In the genomic region with DNA sequence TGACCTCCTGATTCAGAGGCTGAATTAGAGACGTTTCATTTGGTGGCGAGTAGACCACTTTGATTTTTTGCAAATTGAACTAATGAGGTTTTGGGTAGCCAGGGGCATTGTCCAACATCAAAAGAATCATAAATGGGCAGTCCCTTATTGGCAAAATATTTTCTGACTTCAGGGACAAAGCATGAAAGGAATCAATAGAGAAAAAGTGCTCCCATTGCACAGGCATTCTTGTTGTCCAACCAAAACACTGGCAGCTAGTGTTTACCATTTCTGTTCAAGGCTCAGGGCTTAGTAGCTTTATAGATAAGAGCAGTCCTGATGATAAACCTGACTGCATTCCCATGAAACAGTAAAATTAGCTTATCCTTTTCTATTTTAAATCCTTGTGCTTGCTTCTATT, we compare ENCODE assay signal across 8 cellular contexts. TPM values are rescaled to one million over a fixed set of nuclear protein-coding genes. Genes with fewer than 3 reads are reported as not detected.
"Had no signal": no experiment of that assay in that cellular context is flagged by ENCODE, and none has a peak within 500 bp of the region (broad histone marks: within the 10 kb centered on the region; RNA-seq: fewer than 3 reads in every experiment).

No MANE protein-coding gene starts in this region.

- DNase-seq: H9, HCEC 1CT had no signal

- FAIRE-seq: H1, H54, HTR-8/SVneo, K562 had no signal

- ATAC-seq: GM23338, K562 had no signal

- H3K4me3 ChIP-seq: GM23338, K562 had no signal

- H3K4me2 ChIP-seq: GM23338 had no signal

- H2AFZ ChIP-seq: GM23338 had no signal

RNA-seq across cellular contexts. Expression of a gene that starts 6.4 kb away (rescaled TPM):
- total RNA-seq: GM23338, H1, H9, HT-29 had no signal
- polyA plus RNA-seq: GM23338, H1, K562 had no signal

RNA-seq across cellular contexts. Expression of a gene that starts 16.6 kb away (rescaled TPM):
- total RNA-seq: H1, H9, HT-29, K562 had no signal
- polyA plus RNA-seq: GM23338, H1, K562 had no signal

RNA-seq across cellular contexts. Expression of a gene that starts 28.6 kb away (rescaled TPM):
- total RNA-seq: GM23338, H1, H9, HT-29, K562 had no signal
- polyA plus RNA-seq: GM23338, H1, K562 had no signal
